ENCODE assay signal across 19 cellular contexts in the genomic region with DNA sequence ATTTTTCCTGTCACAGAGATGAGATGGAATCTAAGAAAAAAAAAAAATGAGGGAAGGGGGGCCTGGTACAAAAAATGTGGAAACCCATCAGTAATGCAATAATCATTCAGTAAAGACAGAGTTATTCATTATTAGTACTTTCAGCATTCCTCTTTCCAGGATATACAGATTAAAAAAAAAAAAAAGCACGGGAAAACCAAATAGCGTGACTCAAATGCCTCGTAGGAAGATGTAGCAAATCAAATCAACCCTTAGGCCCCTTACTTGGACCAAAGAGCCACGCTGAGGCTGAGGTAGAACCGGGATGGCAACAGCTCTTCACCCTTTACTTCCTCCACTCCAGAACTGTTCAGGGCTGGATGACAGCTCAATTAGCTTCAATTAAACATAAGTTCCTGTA. TPM values are rescaled to one million over a fixed set of nuclear protein-coding genes. Genes with fewer than 3 reads are reported as not detected.
DNase-seq lines count a peak whose midpoint lies in the region; ATAC-seq and TF ChIP-seq lines count a peak whose summit lies in the region.
"Had no signal": no experiment of that assay in that cellular context is flagged by ENCODE, and none has a peak within 500 bp of the region (broad histone marks: within the 10 kb centered on the region; RNA-seq: fewer than 3 reads in every experiment).

No MANE protein-coding gene starts in this region.

- peak overlapping the region; percentile 49; the same call in 1 of the 2 replicates for H3K4me2 ChIP-seq in SK-N-SH

- POLR2A ChIA-PET in SK-N-SH (lab: Yijun Ruan, JAX), result no interaction called here

- peak overlapping the region in 1 of 2 experiments; percentile 90; a peak in 2 of 4 replicates for H3K27ac ChIP-seq in SK-N-SH (ENCODE audit: low read depth in 2 of 2, low read length in 1 of 2)
- H3K27ac ChIP-seq: cardiac muscle cell, esophagus muscularis mucosa, ovary, right lobe of liver, stomach, upper lobe of right lung, WERI-Rb-1 had no signal

- CTCF ChIA-PET in activated naive CD4-positive, alpha-beta T cell treated with anti-CD3 and anti-CD28 coated beads for 36 hours (lab: Charles Lee), result interaction anchor here (0.9 to 1.7 kb wide), 7 partner anchors 9 to 196 kb away, joined by 4 to 8 read pairs (median 4); a partner anchor contains a TSS
- CTCF ChIA-PET in SK-N-SH (lab: Yijun Ruan, JAX), result interaction anchor here (0.8 to 4.3 kb wide), 2 partner anchors 20 to 197 kb away, joined by 3 to 46 read pairs; a partner anchor contains a TSS

- WGBS in SK-N-SH (ENCODE audit: low lambda C conversion rate), result 83% methylated on average over 5 of the region's 5 CpGs

- H2AFZ ChIP-seq in SK-N-SH (ENCODE audit: low read depth), result no peak overlapping the region

- no peaks in the 10 kb centered on the region for H3K9me3 Mint-ChIP-seq in activated naive CD4-positive, alpha-beta T cell treated with anti-CD3 and anti-CD28 coated beads for 36 hours
- H3K9me3 Mint-ChIP-seq in central memory CD8-positive, alpha-beta T cell, result no peaks in the 10 kb centered on the region
- H3K9me3 Mint-ChIP-seq in stimulated activated naive CD8-positive, alpha-beta T cell treated with anti-CD3 and anti-CD28 coated beads, Interleukin-15, amount 100 ng/mL, for 72 hours, result peaks cover 5 to 8% of the 10 kb centered on the region in 2 donors

- no peak for TF ChIP-seq RAD21 in SK-N-SH (IDR thresholded peaks at IDR 0.05; ENCODE audit: low read length)

- H3K4me1 Mint-ChIP-seq in activated naive CD4-positive, alpha-beta T cell treated with anti-CD3 and anti-CD28 coated beads for 36 hours (ENCODE audit: low read depth), result peaks cover 63% of the 10 kb centered on the region
- H3K4me1 Mint-ChIP-seq in central memory CD8-positive, alpha-beta T cell, result peaks cover 26% of the 10 kb centered on the region
- peaks cover 95% of the 10 kb centered on the region for H3K4me1 Mint-ChIP-seq in stimulated activated naive CD8-positive, alpha-beta T cell treated with anti-CD3 and anti-CD28 coated beads, Interleukin-15, amount 100 ng/mL, for 72 hours

- H3K36me3 ChIP-seq in SK-N-SH (replicated peaks in 1 of 2; ENCODE audit: control insufficient read depth in 1 of 2, insufficient read depth in 2 of 2, low read length in 1 of 2), result peaks cover 3 to 9% of the 10 kb centered on the region in 2 experiments
- H3K36me3 ChIP-seq: MG63, ovary had no signal

- DNase-seq in activated naive CD4-positive, alpha-beta T cell treated with anti-CD3 and anti-CD28 coated beads for 36 hours, result no peak
- no peak for DNase-seq in activated naive CD4-positive, alpha-beta T cell treated with anti-CD3 and anti-CD28 coated beads, Interleukin-2, amount 50 U/mL, for 16 hours
- DNase-seq in SK-N-SH (no peak), HUDEP-2 (lab: John Stamatoyannopoulos, UW; ENCODE audit: unreplicated experiment in 76 of 76) (no peak)
- DNase-seq in central memory CD8-positive, alpha-beta T cell (ENCODE audit: low spot score in 2 of 2), result no peak
- no peak for DNase-seq in stimulated activated naive CD8-positive, alpha-beta T cell treated with anti-CD3 and anti-CD28 coated beads, Interleukin-15, amount 100 ng/mL, for 72 hours
- DNase-seq in activated CD4-positive, CD25-positive, alpha-beta regulatory T cell (lab: John Stamatoyannopoulos, UW), result no peak
- DNase-seq: COR-L47, left ventricle myocardium superior, MG63, NCI-H187 treated with DMSO at 0.1 percent for 48 hours, NCI-H446, ovary, right lobe of liver, stomach, upper lobe of right lung, WERI-Rb-1 had no signal

- peaks cover 33% of the 10 kb centered on the region for H3K36me3 Mint-ChIP-seq in activated naive CD4-positive, alpha-beta T cell treated with anti-CD3 and anti-CD28 coated beads for 36 hours (ENCODE audit: low read depth)
- H3K36me3 Mint-ChIP-seq in central memory CD8-positive, alpha-beta T cell (ENCODE audit: insufficient read depth), result peaks cover 25% of the 10 kb centered on the region

- intact Hi-C loops in activated naive CD4-positive, alpha-beta T cell treated with anti-CD3 and anti-CD28 coated beads for 36 hours (cut with micrococcal nuclease), result loop anchor here (1.0 to 5.0 kb wide), 3 partner anchors 31 to 419 kb away; a partner anchor contains a TSS

- peaks cover 22% of the 10 kb centered on the region for H3F3A ChIP-seq in SK-N-SH (replicated peaks; ENCODE audit: insufficient read depth)

- H4K20me1 ChIP-seq in SK-N-SH (ENCODE audit: insufficient read depth), result no peaks in the 10 kb centered on the region

- TF ChIP-seq EP300 in SK-N-SH (IDR thresholded peaks at IDR 0.05; ENCODE audit: borderline replicate concordance in 1 of 2, low read depth in 1 of 2, low read length in 1 of 2), result no peak

- H3K27me3 ChIP-seq in SK-N-SH (ENCODE audit: insufficient read depth), result no peaks in the 10 kb centered on the region
- H3K27me3 ChIP-seq: cardiac muscle cell, esophagus muscularis mucosa, MG63, ovary, right lobe of liver, stomach, upper lobe of right lung had no signal

- peaks cover 2 to 23% of the 10 kb centered on the region in 2 experiments; a peak in 2 of 4 replicates for H3K4me1 ChIP-seq in SK-N-SH (ENCODE audit: control insufficient read depth in 1 of 2, insufficient read depth in 2 of 2, low read depth in 1 of 2, low read length in 1 of 2)
- H3K4me1 ChIP-seq: right lobe of liver, stomach, upper lobe of right lung had no signal

- ATAC-seq in central memory CD8-positive, alpha-beta T cell (replicated peaks; ENCODE audit: extremely low read depth, poor library complexity, severe bottlenecking), result no peak
- ATAC-seq in stimulated activated naive CD8-positive, alpha-beta T cell treated with anti-CD3 and anti-CD28 coated beads, Interleukin-15, amount 100 ng/mL, for 72 hours, result no peak
- ATAC-seq: left ventricle myocardium superior, right lobe of liver, upper lobe of right lung had no signal

- H3K9me2 ChIP-seq in SK-N-SH, result no peaks in the 10 kb centered on the region

- no peaks in the 10 kb centered on the region for H3K9me3 ChIP-seq in SK-N-SH
- H3K9me3 ChIP-seq: esophagus muscularis mucosa, MG63, ovary, right lobe of liver, stomach, upper lobe of right lung had no signal

- peak overlapping the region; percentile 64 for H3K27ac Mint-ChIP-seq in activated naive CD4-positive, alpha-beta T cell treated with anti-CD3 and anti-CD28 coated beads for 36 hours
- peak overlapping the region; percentile 59 for H3K27ac Mint-ChIP-seq in central memory CD8-positive, alpha-beta T cell (ENCODE audit: low read depth)
- peak overlapping the region; percentile 89 to 90 for H3K27ac Mint-ChIP-seq in stimulated activated naive CD8-positive, alpha-beta T cell treated with anti-CD3 and anti-CD28 coated beads, Interleukin-15, amount 100 ng/mL, for 72 hours

- no peak for TF ChIP-seq CTCF in SK-N-SH (IDR thresholded peaks at IDR 0.05)

- no peak overlapping the region for H3K4me3 ChIP-seq in SK-N-SH (ENCODE audit: low read depth in 2 of 2, low read length in 1 of 2)
- H3K4me3 ChIP-seq: cardiac muscle cell, esophagus muscularis mucosa, MG63, ovary, right lobe of liver, stomach, upper lobe of right lung had no signal

- H3K4me3 Mint-ChIP-seq in activated naive CD4-positive, alpha-beta T cell treated with anti-CD3 and anti-CD28 coated beads for 36 hours, result no peak overlapping the region
- H3K4me3 Mint-ChIP-seq in central memory CD8-positive, alpha-beta T cell, result no peak overlapping the region
- H3K4me3 Mint-ChIP-seq in stimulated activated naive CD8-positive, alpha-beta T cell treated with anti-CD3 and anti-CD28 coated beads, Interleukin-15, amount 100 ng/mL, for 72 hours, result peak overlapping the region; percentile 59 to 65

- peak overlapping the region; percentile 54; the same call in 1 of the 2 replicates for H3K9ac ChIP-seq in SK-N-SH

- H3K27me3 Mint-ChIP-seq in activated naive CD4-positive, alpha-beta T cell treated with anti-CD3 and anti-CD28 coated beads for 36 hours (ENCODE audit: low read depth), result no peaks in the 10 kb centered on the region
- no peaks in the 10 kb centered on the region for H3K27me3 Mint-ChIP-seq in central memory CD8-positive, alpha-beta T cell
- no peaks in the 10 kb centered on the region for H3K27me3 Mint-ChIP-seq in stimulated activated naive CD8-positive, alpha-beta T cell treated with anti-CD3 and anti-CD28 coated beads, Interleukin-15, amount 100 ng/mL, for 72 hours

- peaks cover 11% of the 10 kb centered on the region for H3K79me2 ChIP-seq in SK-N-SH (ENCODE audit: insufficient read depth)

TF ChIP-seq in SK-N-SH, 30 proteins besides CTCF, POLR2A, EP300 and RAD21:
- TF ChIP-seq NRF1 (IDR thresholded peaks at IDR 0.05; ENCODE audit: low read depth, low read length) (no peak), POLR2AphosphoS5 (IDR thresholded peaks at IDR 0.05; ENCODE audit: low read depth, low read length) (no peak), SMC3 (IDR thresholded peaks at IDR 0.05; ENCODE audit: low read depth, low read length) (no peak), MEF2A (IDR thresholded peaks at IDR 0.05; ENCODE audit: borderline replicate concordance, low read depth) (no peak), YY1 (IDR thresholded peaks at IDR 0.05; ENCODE audit: low read depth) (no peak), RFX5 (IDR thresholded peaks at IDR 0.05; ENCODE audit: low read length) (no peak)

RNA-seq across cellular contexts. Expression of a gene that starts 52.5 kb away (rescaled TPM):
- 10 to 100 TPM; 18.8 to 20.7 TPM for total RNA-seq in activated naive CD4-positive, alpha-beta T cell treated with anti-CD3 and anti-CD28 coated beads for 36 hours
- polyA plus RNA-seq in SK-N-SH (2012; rRNA removed), result 9.5 and 15.7 TPM in 2 replicates
- 9.0 and 10.4 TPM in 2 replicates for polyA plus RNA-seq in SK-N-SH (2012; cell fraction: cytosol; rRNA removed)
- 38.2 and 48.1 TPM in 2 replicates for polyA plus RNA-seq in SK-N-SH (2012; cell fraction: nucleus; rRNA removed)

RNA-seq across cellular contexts. Expression of a gene that starts 52.7 kb away (rescaled TPM):
- 10 to 100 TPM in 1 of 2 experiments, 1 to 10 TPM in 1; 8.9 to 10.2 TPM for total RNA-seq in activated naive CD4-positive, alpha-beta T cell treated with anti-CD3 and anti-CD28 coated beads for 36 hours
- polyA plus RNA-seq in SK-N-SH (2012; rRNA removed), result 18.5 and 20.2 TPM in 2 replicates
- polyA plus RNA-seq in SK-N-SH (2012; cell fraction: cytosol; rRNA removed), result 20.2 and 21.7 TPM in 2 replicates
- polyA plus RNA-seq in SK-N-SH (2012; cell fraction: nucleus; rRNA removed), result 4.6 and 10.0 TPM in 2 replicates

Comparison
In these comparisons a context has a peak if more than half of its experiments do, and no peak if none do; other contexts are left out.
1. H3K4me3 Mint-ChIP-seq: peak in stimulated activated naive CD8-positive, alpha-beta T cell treated with anti-CD3 and anti-CD28 coated beads, Interleukin-15, amount 100 ng/mL, for 72 hours (2 of 2); none in activated naive CD4-positive, alpha-beta T cell treated with anti-CD3 and anti-CD28 coated beads for 36 hours (single experiment) and central memory CD8-positive, alpha-beta T cell (single experiment).
2. Peak in every context shown above with its lines, with median percentiles within 50 percentile points of each other: H3K27ac Mint-ChIP-seq.